In genomic region chr6:137709424-137710281, GRCh38 we compare ENCODE assay signal across 1 cellular context.
TF ChIP-seq lines count a peak whose summit lies in the region.

No MANE protein-coding gene starts in this region.

TF ChIP-seq in HepG2, 621 proteins besides CTCF, POLR2A, EP300 and RAD21 (continued from another document):
- 0 out of 2 replicates have a peak, but pooled peaks have one; percentile 22 for TF ChIP-seq ELF4 (CRISPR knock-in tag; IDR thresholded peaks at IDR 0.05; ENCODE audit: borderline replicate concordance)
- 0 out of 2 replicates have a peak, but pooled peaks have one; percentile 28 for TF ChIP-seq ZNF547 (CRISPR knock-in tag; IDR thresholded peaks at IDR 0.05)
- TF ChIP-seq ZNF264 (CRISPR knock-in tag; IDR thresholded peaks at IDR 0.05): peak; percentile 97
- 0 out of 2 replicates have a peak, but pooled peaks have one; percentile 40 for TF ChIP-seq ZNF280D (CRISPR knock-in tag; IDR thresholded peaks at IDR 0.05)
- TF ChIP-seq GMEB1 (CRISPR knock-in tag; IDR thresholded peaks at IDR 0.05; ENCODE audit: borderline replicate concordance): no peak
- no peak for TF ChIP-seq AGO1 (IDR thresholded peaks at IDR 0.05; ENCODE audit: low read depth, low read length, poor library complexity, severe bottlenecking)
